22 cellular contexts compared by ENCODE assay signal in the genomic region with DNA sequence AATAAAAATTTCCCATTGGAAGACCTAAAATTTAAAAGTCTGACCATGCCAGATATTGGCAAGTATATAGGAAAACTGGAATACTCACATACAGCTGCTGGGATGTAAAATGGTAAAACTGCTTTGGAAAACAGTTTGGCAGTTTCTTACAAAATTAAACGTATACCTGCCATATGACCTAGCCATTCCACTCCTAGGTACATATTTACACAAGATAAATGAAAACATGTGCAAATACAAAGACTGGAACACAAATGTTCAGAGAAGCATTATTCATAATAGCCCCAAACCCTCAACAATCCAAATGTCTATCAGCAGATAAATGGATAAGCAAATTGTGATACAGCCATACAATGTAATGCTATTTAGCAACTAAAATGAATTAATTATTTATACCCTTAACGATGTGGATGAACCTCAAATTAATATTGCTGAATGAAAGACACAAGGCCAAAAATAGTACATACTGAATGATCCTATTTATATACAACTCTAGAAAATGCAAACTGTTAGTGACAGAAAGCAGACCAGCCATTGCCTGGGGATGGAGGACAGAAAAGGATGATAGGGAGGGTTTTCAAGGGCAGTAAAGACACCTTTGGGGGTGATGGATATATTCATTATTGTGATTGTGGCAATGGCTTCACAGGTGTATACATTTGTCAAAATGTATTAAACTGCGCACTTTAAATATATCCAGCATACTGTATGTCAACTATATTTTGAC.
"Had no signal": no experiment of that assay in that cellular context is flagged by ENCODE, and none has a peak within 500 bp of the region (broad histone marks: within the 10 kb centered on the region; RNA-seq: fewer than 3 reads in every experiment).

No MANE protein-coding gene starts in this region.

- DNase-seq: activated CD4-positive, CD25-positive, alpha-beta regulatory T cell treated with anti-CD3 and anti-CD28 coated beads, Interleukin-2, amount 50 U/mL, for 72 hours; activated CD8-positive, alpha-beta memory T cell treated with anti-CD3 and anti-CD28 coated beads for 24 hours; activated CD8-positive, alpha-beta memory T cell treated with anti-CD3 and anti-CD28 coated beads, Interleukin-2, amount 50 U/mL, for 48 hours; activated effector memory CD4-positive, alpha-beta T cell treated with Interleukin-2 at 50 U/mL for 16 hours; activated naive CD4-positive, alpha-beta T cell treated with anti-CD3 and anti-CD28 coated beads, Interleukin-2, amount 10 ng/mL, durations not matched to agents 7 days and 5 days; activated naive CD8-positive, alpha-beta T cell treated with anti-CD3 and anti-CD28 coated beads, Interleukin-2, amount 50 U/mL, for 24 hours; activated T-cell treated with anti-CD3 and anti-CD28 coated beads, Interleukin-2, amount 50 U/mL, for 48 hours; anterior cingulate cortex; brain microvascular endothelial cell; colonic mucosa; foreskin melanocyte; glutamatergic neuron; kidney glomerular epithelial cell; mesenchymal stem cell; naive thymus-derived CD8-positive, alpha-beta T cell; stimulated activated CD4-positive, alpha-beta T cell treated with anti-CD3 and anti-CD28 coated beads, Interleukin-12 subunit alpha, Interleukin-12 subunit beta, amount 100 ng/mL, for 4 hours; stimulated activated CD4-positive, alpha-beta T cell treated with anti-CD3 and anti-CD28 coated beads, Interleukin-1b, Interleukin-23, amount 100 ng/mL, for 48 hours; stimulated activated CD8-positive, alpha-beta memory T cell treated with anti-CD3 and anti-CD28 coated beads, Interleukin-4, amount 100 ng/mL, for 48 hours; stimulated activated naive CD4-positive, alpha-beta T cell; thyroid gland had no signal

- H3K9me3 ChIP-seq: colonic mucosa, thyroid gland had no signal

- H3K4me1 ChIP-seq: thyroid gland had no signal

- H3K4me3 ChIP-seq: colonic mucosa, thyroid gland had no signal

- H3K27ac ChIP-seq: brain microvascular endothelial cell, colonic mucosa, parathyroid adenoma, thyroid gland, VCaP had no signal

- H3K36me3 ChIP-seq: brain microvascular endothelial cell, colonic mucosa, thyroid gland had no signal

- H3K9ac ChIP-seq: parathyroid adenoma had no signal

- H2AFZ ChIP-seq: parathyroid adenoma had no signal

- H3K27me3 ChIP-seq: brain microvascular endothelial cell, colonic mucosa, thyroid gland had no signal

- ATAC-seq: activated naive CD8-positive, alpha-beta T cell treated with anti-CD3 and anti-CD28 coated beads, Interleukin-2, amount 50 U/mL, for 24 hours; naive thymus-derived CD8-positive, alpha-beta T cell had no signal

- H3K79me2 ChIP-seq: parathyroid adenoma had no signal
